ENCODE assay signal across 1 cellular context in genomic region chr2:65044097-65044735, GRCh38.
TF ChIP-seq lines count a peak whose summit lies in the region.

No MANE protein-coding gene starts in this region.

TF ChIP-seq in K562, 482 proteins besides CTCF, POLR2A, EP300 and RAD21:
- peak; percentile 65; the same call in 1 of the 2 replicates for TF ChIP-seq TRIM28 (IDR thresholded peaks at IDR 0.05)
- no peak for TF ChIP-seq SRSF7 (optimal IDR thresholded peaks at IDR 0.05; ENCODE audit: low read depth, low read length)
- peak in 1 of 2 experiments; percentile 67; a peak in 1 of 3 replicates for TF ChIP-seq CBX3 (IDR thresholded peaks at IDR 0.05; ENCODE audit: borderline replicate concordance in 1 of 2, low read length in 2 of 2)
- TF ChIP-seq ZNF280A (IDR thresholded peaks at IDR 0.05; ENCODE audit: low read depth, partially characterized antibody), result peak; percentile 80
- 0 out of 4 replicates have a peak, but pooled peaks of 1 of the 2 experiments have one; percentile 41 for TF ChIP-seq TRIM24 (IDR thresholded peaks at IDR 0.05)
- TF ChIP-seq ZEB2 (IDR thresholded peaks at IDR 0.05), result 0 out of 2 replicates have a peak, but pooled peaks have one; percentile 48
- no peak for TF ChIP-seq ZNF696 (CRISPR knock-in tag; conservative IDR thresholded peaks at IDR 0.05)
